Comparison of ENCODE assay signal across 9 cellular contexts in genomic region chr18:49400398-49401072, GRCh38. TPM values are rescaled to one million over a fixed set of nuclear protein-coding genes. Genes with fewer than 3 reads are reported as not detected.
DNase-seq lines count a peak whose midpoint lies in the region; ATAC-seq and TF ChIP-seq lines count a peak whose summit lies in the region.
"Had no signal": no experiment of that assay in that cellular context is flagged by ENCODE, and none has a peak within 500 bp of the region (broad histone marks: within the 10 kb centered on the region; RNA-seq: fewer than 3 reads in every experiment).

No MANE protein-coding gene starts in this region.

- no peak overlapping the region for H2AFZ ChIP-seq in hepatocyte

- H3K4me2 ChIP-seq in hepatocyte = peak overlapping the region; percentile 2

- no peaks in the 10 kb centered on the region for H4K20me1 ChIP-seq in hepatocyte (ENCODE audit: insufficient read depth, poor library complexity, severe bottlenecking)

- H3K9me2 ChIP-seq in hepatocyte (replicated peaks; ENCODE audit: insufficient read depth) = no peaks in the 10 kb centered on the region

- ATAC-seq in activated T-cell treated with anti-CD3 and anti-CD28 coated beads, Interleukin-2, amount 50 U/mL, for 4 hours = no peak
- peak; percentile 38 for ATAC-seq in HG03520 (IDR thresholded peaks at IDR 0.05; ENCODE audit: unreplicated experiment)

- peaks cover 7% of the 10 kb centered on the region for H3K9me3 Mint-ChIP-seq in activated T-cell treated with anti-CD3 and anti-CD28 coated beads, Interleukin-2, amount 50 U/mL, for 24 hours
- no peaks in the 10 kb centered on the region for H3K9me3 Mint-ChIP-seq in activated T-cell treated with anti-CD3 and anti-CD28 coated beads, Interleukin-2, amount 50 U/mL, for 4 hours

- no peaks in the 10 kb centered on the region for H3K27me3 Mint-ChIP-seq in activated T-cell treated with anti-CD3 and anti-CD28 coated beads, Interleukin-2, amount 50 U/mL, for 24 hours
- H3K27me3 Mint-ChIP-seq in activated T-cell treated with anti-CD3 and anti-CD28 coated beads, Interleukin-2, amount 50 U/mL, for 4 hours (ENCODE audit: low read depth) = no peaks in the 10 kb centered on the region

- no peaks in the 10 kb centered on the region for H3K27me3 ChIP-seq in hepatocyte

- H3K79me2 ChIP-seq in hepatocyte = peaks cover 5% of the 10 kb centered on the region

- TF ChIP-seq CTCF in hepatocyte (IDR thresholded peaks at IDR 0.05; ENCODE audit: poor library complexity) = no peak

- DNase-seq in activated T-cell treated with anti-CD3 and anti-CD28 coated beads, Interleukin-2, amount 50 U/mL, for 24 hours = no peak
- no peak for DNase-seq in activated T-cell treated with anti-CD3 and anti-CD28 coated beads, Interleukin-2, amount 50 U/mL, for 4 hours
- DNase-seq in hepatocyte (ENCODE audit: low spot score) = peak; percentile 6
- DNase-seq in superior temporal gyrus (ENCODE audit: extremely low spot score) = peak; percentile 60
- DNase-seq in COLO668 (lab: John Stamatoyannopoulos, UW; ENCODE audit: unreplicated experiment) = no peak
- DNase-seq in NCI-H1048 (lab: John Stamatoyannopoulos, UW) = no peak
- DNase-seq in AML-193 (lab: John Stamatoyannopoulos, UW) = no peak
- DNase-seq: activated gamma-delta T cell had no signal

- peaks cover 15% of the 10 kb centered on the region for H3K36me3 Mint-ChIP-seq in activated T-cell treated with anti-CD3 and anti-CD28 coated beads, Interleukin-2, amount 50 U/mL, for 24 hours (ENCODE audit: low read depth)
- H3K36me3 Mint-ChIP-seq in activated T-cell treated with anti-CD3 and anti-CD28 coated beads, Interleukin-2, amount 50 U/mL, for 4 hours (ENCODE audit: insufficient read depth) = peaks cover 8% of the 10 kb centered on the region

- H3K9me3 ChIP-seq in hepatocyte (ENCODE audit: low read depth) = no peaks in the 10 kb centered on the region

- WGBS in hepatocyte (ENCODE audit: low lambda C conversion rate, missing lambda C conversion rate) = 59% methylated on average over 1 of the region's 1 CpG

- H3K27ac ChIP-seq in hepatocyte = peak overlapping the region; percentile 19

- H3K4me3 ChIP-seq in hepatocyte = no peak overlapping the region

- peak overlapping the region; percentile 20 for H3K27ac Mint-ChIP-seq in activated T-cell treated with anti-CD3 and anti-CD28 coated beads, Interleukin-2, amount 50 U/mL, for 24 hours

- H3K4me1 ChIP-seq in hepatocyte (ENCODE audit: insufficient read depth) = peaks cover 13% of the 10 kb centered on the region

- peaks cover 46% of the 10 kb centered on the region for H3K4me1 Mint-ChIP-seq in activated T-cell treated with anti-CD3 and anti-CD28 coated beads, Interleukin-2, amount 50 U/mL, for 24 hours (ENCODE audit: low read depth)
- peaks cover 39% of the 10 kb centered on the region for H3K4me1 Mint-ChIP-seq in activated T-cell treated with anti-CD3 and anti-CD28 coated beads, Interleukin-2, amount 50 U/mL, for 4 hours (ENCODE audit: low read depth)

- no peaks in the 10 kb centered on the region for H3K36me3 ChIP-seq in hepatocyte (replicated peaks; ENCODE audit: insufficient read depth, low read depth)

- no peak overlapping the region for H3K4me3 Mint-ChIP-seq in activated T-cell treated with anti-CD3 and anti-CD28 coated beads, Interleukin-2, amount 50 U/mL, for 24 hours
- no peak overlapping the region for H3K4me3 Mint-ChIP-seq in activated T-cell treated with anti-CD3 and anti-CD28 coated beads, Interleukin-2, amount 50 U/mL, for 4 hours

RNA-seq across cellular contexts. Expression of gene DYM, which starts 59.9 kb away (rescaled TPM):
- 10 to 100 TPM; 47.3 to 54.1 (median 47.5) TPM for total RNA-seq in activated T-cell treated with anti-CD3 and anti-CD28 coated beads, Interleukin-2, amount 50 U/mL, for 4 hours
- total RNA-seq in hepatocyte = 36.9 and 49.5 TPM in 2 replicates
- 39.2 and 43.8 TPM in 2 replicates for polyA plus RNA-seq in hepatocyte

Comparison
In these comparisons a context has a peak if more than half of its experiments do, and no peak if none do; other contexts are left out.
1. DNase-seq: peak in hepatocyte (single experiment) and superior temporal gyrus (single experiment); none in activated T-cell treated with anti-CD3 and anti-CD28 coated beads, Interleukin-2, amount 50 U/mL, for 24 hours (single experiment), activated T-cell treated with anti-CD3 and anti-CD28 coated beads, Interleukin-2, amount 50 U/mL, for 4 hours (single experiment), COLO668 (single experiment), NCI-H1048 (single experiment) and AML-193 (0 of 2).